Comparison of ENCODE assay signal across 9 cellular contexts in genomic region chr4:108763226-108763593, GRCh38. TPM values are rescaled to one million over a fixed set of nuclear protein-coding genes. Genes with fewer than 3 reads are reported as not detected.
A peak's percentile ranks its signal among the peaks of the same experiment; 100 is the strongest.
DNase-seq lines count a peak whose midpoint lies in the region; ATAC-seq and TF ChIP-seq lines count a peak whose summit lies in the region.
"Had no signal": no experiment of that assay in that cellular context is flagged by ENCODE, and none has a peak within 500 bp of the region (broad histone marks: within the 10 kb centered on the region; RNA-seq: fewer than 3 reads in every experiment).

No MANE protein-coding gene starts in this region.

- TF ChIP-seq CTCF in right lobe of liver (IDR thresholded peaks at IDR 0.05), result no peak

- H3K4me3 ChIP-seq in right lobe of liver, result peak overlapping the region; percentile 58 to 81 (median 72)

- H3K36me3 ChIP-seq in right lobe of liver, result peaks cover 0 to 18% (median 0%) of the 10 kb centered on the region in 4 donors

- H3K4me3 Mint-ChIP-seq in T-helper 1 cell treated with Interleukin-12 subunit alpha and Interleukin-12 subunit beta and Interleukin-4 antibody, amounts not matched to agents 30 μg/mL and 1 μg/mL, for 36 hours, result peak overlapping the region; percentile 83

- ATAC-seq in right lobe of liver, result peak; percentile 43 to 52 (median 45)

- WGBS in right lobe of liver (ENCODE audit: insufficient coverage, low coverage, low lambda C conversion rate, missing lambda C conversion rate), result 7% methylated on average over 11 of the region's 11 CpGs

- TF ChIP-seq POLR2A in right lobe of liver (IDR thresholded peaks at IDR 0.05), result peak; percentile 24

- H3K4me1 Mint-ChIP-seq in T-helper 1 cell treated with Interleukin-12 subunit alpha and Interleukin-12 subunit beta and Interleukin-4 antibody, amounts not matched to agents 30 μg/mL and 1 μg/mL, for 36 hours (ENCODE audit: low read depth), result peaks cover 8% of the 10 kb centered on the region

- no peaks in the 10 kb centered on the region for H3K27me3 ChIP-seq in right lobe of liver

- H3K27ac ChIP-seq in caudate nucleus (ENCODE audit: low read depth, low read length) (peak overlapping the region; percentile 87), right lobe of liver (peak overlapping the region; percentile 69 to 88 (median 82)), temporal lobe (ENCODE audit: low read depth, low read length) (peak overlapping the region; percentile 27)

- no peaks in the 10 kb centered on the region for H3K9me3 ChIP-seq in right lobe of liver

- DNase-seq in T-helper 1 cell (no peak), caudate nucleus (lab: John Stamatoyannopoulos, UW) (peak in 1 of 61 donors; percentile 47), right lobe of liver (no peak), NCI-H2171 (lab: John Stamatoyannopoulos, UW) (no peak), nucleus accumbens (lab: John Stamatoyannopoulos, UW) (no peak), NCI-H1436 (lab: John Stamatoyannopoulos, UW) (no peak)

- peaks cover 0 to 30% (median 10%) of the 10 kb centered on the region in 4 donors for H3K4me1 ChIP-seq in right lobe of liver

- no peaks in the 10 kb centered on the region for H3K9me3 Mint-ChIP-seq in T-helper 1 cell treated with Interleukin-12 subunit alpha and Interleukin-12 subunit beta and Interleukin-4 antibody, amounts not matched to agents 30 μg/mL and 1 μg/mL, for 36 hours

- peaks cover 65% of the 10 kb centered on the region for H3K27me3 Mint-ChIP-seq in T-helper 1 cell treated with Interleukin-12 subunit alpha and Interleukin-12 subunit beta and Interleukin-4 antibody, amounts not matched to agents 30 μg/mL and 1 μg/mL, for 36 hours (ENCODE audit: low read depth)

- peaks cover 1% of the 10 kb centered on the region for H3K36me3 Mint-ChIP-seq in T-helper 1 cell treated with Interleukin-12 subunit alpha and Interleukin-12 subunit beta and Interleukin-4 antibody, amounts not matched to agents 30 μg/mL and 1 μg/mL, for 36 hours (ENCODE audit: low read depth)

- no peak overlapping the region for H3K27ac Mint-ChIP-seq in T-helper 1 cell treated with Interleukin-12 subunit alpha and Interleukin-12 subunit beta and Interleukin-4 antibody, amounts not matched to agents 30 μg/mL and 1 μg/mL, for 36 hours

- intact Hi-C loops in right lobe of liver (cut with DNase I), result no loop called here

RNA-seq across cellular contexts. Expression of gene ETNPPL, which starts 0.4 kb away (rescaled TPM):
- 100 to 1,000 TPM in 1 of 6 experiments, 10 to 100 TPM in 5; 15.7 to 125 (median 22.5) TPM for total RNA-seq in right lobe of liver
- total RNA-seq in temporal lobe, result 0.98 TPM
- total RNA-seq: glomerular endothelial cell had no signal

Comparison
In these comparisons a context has a peak if more than half of its experiments do, and no peak if none do; other contexts are left out.
1. H3K27ac ChIP-seq: peak in every context shown above with its lines; median percentile 87 in caudate nucleus; 82 in right lobe of liver; 27 in temporal lobe.